30 cellular contexts compared by ENCODE assay signal in genomic region chr3:16134173-16134928, GRCh38. TPM values are rescaled to one million over a fixed set of nuclear protein-coding genes. Genes with fewer than 3 reads are reported as not detected.
DNase-seq lines count a peak whose midpoint lies in the region; TF ChIP-seq lines count a peak whose summit lies in the region.
"Had no signal": no experiment of that assay in that cellular context is flagged by ENCODE, and none has a peak within 500 bp of the region (broad histone marks: within the 10 kb centered on the region; RNA-seq: fewer than 3 reads in every experiment).

No MANE protein-coding gene starts in this region.

- POLR2A ChIA-PET in RWPE1 (lab: Yijun Ruan, JAX; ENCODE audit: low non-redundant PET) = no interaction called here

- H3K27me3 ChIP-seq in adipocyte (replicated peaks; ENCODE audit: control insufficient read depth, insufficient read depth, low read length) (no peaks in the 10 kb centered on the region), tibial artery (no peaks in the 10 kb centered on the region), ovary (no peaks in the 10 kb centered on the region)
- H3K27me3 ChIP-seq: ascending aorta, gastroesophageal sphincter had no signal

- intact Hi-C loops in tibial artery (cut with DNase I; ENCODE audit: low total_unique reads) (loop anchor here (10.0 kb wide), 1 partner anchor 70 kb away; no protein-coding TSS in a partner anchor), ovary (cut with DNase I) (loop anchor here in 1 of 4 donors (10.0 kb wide), 1 partner anchor 80 kb away; no protein-coding TSS in a partner anchor)

- no peak for TF ChIP-seq POLR2A in ovary (IDR thresholded peaks at IDR 0.05)

- H3K9ac ChIP-seq in adipocyte (ENCODE audit: low read length) = no peak overlapping the region

- no peaks in the 10 kb centered on the region for H3K36me3 ChIP-seq in adipocyte (ENCODE audit: control insufficient read depth, insufficient read depth, low read length, severe bottlenecking)
- no peaks in the 10 kb centered on the region for H3K36me3 ChIP-seq in tibial artery
- no peaks in the 10 kb centered on the region for H3K36me3 ChIP-seq in ovary
- H3K36me3 ChIP-seq: ascending aorta, gastroesophageal sphincter had no signal

- H3K9me3 ChIP-seq in adipocyte (ENCODE audit: control insufficient read depth, low read length) (peaks cover 15% of the 10 kb centered on the region), tibial artery (no peaks in the 10 kb centered on the region), ovary (no peaks in the 10 kb centered on the region)
- H3K9me3 ChIP-seq: ascending aorta had no signal

- TF ChIP-seq CTCF in tibial artery (IDR thresholded peaks at IDR 0.05) (no peak), RWPE1 (conservative IDR thresholded peaks at IDR 0.05; ENCODE audit: low read depth) (no peak), ovary (IDR thresholded peaks at IDR 0.05) (no peak)

- H3K27ac ChIP-seq in tibial artery = peak overlapping the region; percentile 58 to 65
- no peak overlapping the region for H3K27ac ChIP-seq in RWPE1
- H3K27ac ChIP-seq in ovary = no peak overlapping the region
- H3K27ac ChIP-seq: 22Rv1, SK-N-MC had no signal

- CTCF ChIA-PET in RWPE1 (lab: Yijun Ruan, JAX) = interaction anchor here (0.6 kb wide), 1 partner anchor 1898 kb away, joined by 4 read pairs; no protein-coding TSS in a partner anchor

- peak overlapping the region; percentile 28 for H3K4me3 ChIP-seq in adipocyte (ENCODE audit: low read length)
- no peak overlapping the region for H3K4me3 ChIP-seq in tibial artery
- H3K4me3 ChIP-seq in ovary = no peak overlapping the region
- H3K4me3 ChIP-seq: ascending aorta, gastroesophageal sphincter, SK-N-MC had no signal

- peak; percentile 10 to 40 for DNase-seq in NCI-H524 (lab: John Stamatoyannopoulos, UW)
- no peak for DNase-seq in NCI-H524 treated with DMSO at 0.1 percent for 48 hours (lab: John Stamatoyannopoulos, UW)
- no peak for DNase-seq in adipocyte (ENCODE audit: low read depth)
- DNase-seq in kidney tubule cell (ENCODE audit: low spot score) = peak; percentile 58
- DNase-seq in tibial artery = no peak
- no peak for DNase-seq in RWPE1 (ENCODE audit: low spot score)
- no peak for DNase-seq in ovary
- DNase-seq in NCI-H2196 (lab: John Stamatoyannopoulos, UW; ENCODE audit: unreplicated experiment) = no peak
- DNase-seq: activated CD4-positive, alpha-beta T cell treated with anti-CD3 and anti-CD28 coated beads, Interleukin-2, amount 50 U/mL, for 1 hour; activated CD4-positive, CD25-positive, alpha-beta regulatory T cell; activated gamma-delta T cell treated with Interleukin-2 at 50 U/mL for 16 hours; activated naive CD8-positive, alpha-beta T cell treated with anti-CD3 and anti-CD28 coated beads, Interleukin-2, amount 10 ng/mL, durations not matched to agents 7 days and 5 days; activated T-cell treated with anti-CD3 and anti-CD28 coated beads, Interleukin-2, amount 50 U/mL, for 4 hours; effector memory CD8-positive, alpha-beta T cell; erythroblast; hippocampal formation; left colon; NCI-H1436; NCI-H2081 treated with DMSO at 0.1 percent for 48 hours; NCI-H510A; OCI-M1; retina; small intestine; stimulated activated naive B cell treated with anti-CD40 and anti-IgM and Interleukin-4, amounts not matched to agents 10 μg/mL and 1 μg/mL and 100 μg/mL, for 72 hours; T-helper 1 cell had no signal

- peaks cover 76% of the 10 kb centered on the region for H3K4me1 ChIP-seq in adipocyte (ENCODE audit: control insufficient read depth, insufficient read depth, low read length)
- H3K4me1 ChIP-seq in tibial artery = peaks cover 0 to 67% (median 38%) of the 10 kb centered on the region in 4 donors
- peaks cover 17% of the 10 kb centered on the region for H3K4me1 ChIP-seq in ovary (ENCODE audit: insufficient read depth)

- TF ChIP-seq EP300 in ovary (IDR thresholded peaks at IDR 0.05) = no peak

- 70 to 75% (median 73%) methylated on average over 6 of the region's 6 CpGs for WGBS in ovary, 3 donors

RNA-seq across cellular contexts. Expression of gene GALNT15, which starts 40.1 kb away (rescaled TPM):
- 100 to 1,000 TPM in 1 of 7 donors, 10 to 100 TPM in 6; 14.5 to 118 (median 23.6) TPM for total RNA-seq in ovary
- polyA plus RNA-seq in ovary = 10 to 100 TPM; 28.5 to 33.7 TPM
- total RNA-seq: activated naive CD8-positive, alpha-beta T cell treated with anti-CD3 and anti-CD28 coated beads, Interleukin-2, amount 10 ng/mL, durations not matched to agents 7 days and 5 days; activated T-cell treated with anti-CD3 and anti-CD28 coated beads, Interleukin-2, amount 50 U/mL, for 4 hours had no signal
- polyA plus RNA-seq: CD14-positive monocyte had no signal

Comparison
In these comparisons a context has a peak if more than half of its experiments do, and no peak if none do; other contexts are left out.
1. DNase-seq: peak in NCI-H524 (2 of 2) and kidney tubule cell (single experiment); none in NCI-H524 treated with DMSO at 0.1 percent for 48 hours (single experiment), adipocyte (single experiment), tibial artery (0 of 2), RWPE1 (single experiment), ovary (0 of 5) and NCI-H2196 (single experiment).
2. H3K27ac ChIP-seq: peak in tibial artery (2 of 2); none in RWPE1 (single experiment) and ovary (0 of 2).